Comparison of ENCODE assay signal across 25 cellular contexts in genomic region chr2:17163628-17164027, GRCh38.
"Had no signal": no experiment of that assay in that cellular context is flagged by ENCODE, and none has a peak within 500 bp of the region (broad histone marks: within the 10 kb centered on the region; RNA-seq: fewer than 3 reads in every experiment).

No MANE protein-coding gene starts in this region.

- DNase-seq: Karpas-422, KG1, MG63, NCI-H1092, NCI-H1105 treated with DMSO at 0.1 percent for 48 hours, NCI-H1417 treated with DMSO at 0.1 percent for 48 hours, NCI-H146, NCI-H1694 treated with DMSO at 0.1 percent for 48 hours, NCI-H1930, NCI-H2081, NCI-H2107, NCI-H2171, NCI-H345, NCI-H446 treated with DMSO at 0.1 percent for 48 hours, NCI-H510A treated with DMSO at 0.1 percent for 48 hours, NCI-H526, NCI-H82, PC-3, SHP77, SK-N-SH, SW 1271 had no signal

- FAIRE-seq: HTR-8/SVneo had no signal

- ATAC-seq: Panc1, PC-3 had no signal

- H3K9me3 ChIP-seq: MG63, SK-N-SH had no signal

- H3K27ac ChIP-seq: HL-60, RWPE1 had no signal

- H3K36me3 ChIP-seq: MG63 had no signal

- H3K9ac ChIP-seq: SK-N-SH had no signal

- H3K27me3 ChIP-seq: MG63 had no signal

- H3K4me2 ChIP-seq: SK-N-SH had no signal

- H3K4me3 ChIP-seq: MG63 had no signal
